ENCODE assay signal across 20 cellular contexts in the genomic region with DNA sequence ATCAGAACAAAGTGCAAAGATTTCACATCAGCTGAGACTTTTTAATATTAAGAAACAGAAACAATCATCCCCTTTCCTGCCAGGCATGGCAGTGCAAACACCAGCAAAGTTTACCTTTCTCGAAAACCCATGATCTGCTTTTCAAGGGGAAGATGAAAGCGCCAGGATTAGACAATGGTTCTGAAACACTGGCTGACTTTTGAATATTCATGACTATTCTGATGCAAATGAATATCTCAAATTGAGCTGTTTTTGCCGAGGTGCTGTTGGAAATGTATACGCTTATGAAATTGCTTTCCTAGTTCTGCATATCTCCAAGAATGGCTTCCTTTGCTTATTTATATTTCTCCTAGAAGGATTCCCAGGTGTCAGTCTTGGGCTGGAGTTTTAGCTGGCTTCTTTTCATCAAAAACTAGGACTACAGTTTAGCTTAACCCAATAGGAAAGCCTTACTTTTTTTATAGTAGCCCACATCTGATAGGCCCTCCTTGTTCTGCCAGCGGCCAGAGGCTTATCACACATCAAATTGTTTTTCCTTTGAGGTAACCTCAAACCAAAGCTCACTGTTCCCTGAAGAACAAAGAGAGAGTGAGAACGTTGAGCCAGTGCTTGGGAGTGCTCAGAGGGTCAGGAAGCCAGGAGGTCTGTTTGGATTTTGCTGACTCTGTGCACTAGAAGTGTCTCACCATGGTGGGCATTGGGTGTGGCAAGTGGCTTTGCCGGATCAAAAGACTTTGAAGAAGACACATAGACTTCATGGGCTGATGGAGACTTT.
A peak's percentile ranks its signal among the peaks of the same experiment; 100 is the strongest.
DNase-seq lines count a peak whose midpoint lies in the region; ATAC-seq and TF ChIP-seq lines count a peak whose summit lies in the region.
"Had no signal": no experiment of that assay in that cellular context is flagged by ENCODE, and none has a peak within 500 bp of the region (broad histone marks: within the 10 kb centered on the region; RNA-seq: fewer than 3 reads in every experiment).

No MANE protein-coding gene starts in this region.

- intact Hi-C loops in left ventricle myocardium inferior (cut with micrococcal nuclease) (no loop called here), heart right ventricle (cut with DNase I) (no loop called here)

- H3K4me1 Mint-ChIP-seq in T-cell, result peaks cover 22 to 28% (median 26%) of the 10 kb centered on the region in 3 donors

- no peaks in the 10 kb centered on the region for H3K27me3 Mint-ChIP-seq in T-cell
- H3K27me3 Mint-ChIP-seq: dendritic cell treated with granulocyte-macrophage colony-stimulating factor and Interleukin-4, amounts not matched to agents 40 ng/mL and 50 ng/mL, for 4 days had no signal

- DNase-seq in left ventricle myocardium inferior (no peak), heart right ventricle (no peak), T-cell (no peak), T1000 (lab: John Stamatoyannopoulos, UW) (no peak), CD1c-positive myeloid dendritic cell (ENCODE audit: extremely low spot score) (no peak), SJCRH30 (no peak)
- DNase-seq: activated CD4-positive, alpha-beta T cell treated with anti-CD3 and anti-CD28 coated beads, Interleukin-2, amount 10 ng/mL, durations not matched to agents 24 days and 14 days; activated T-cell treated with anti-CD3 and anti-CD28 coated beads, Interleukin-2, amount 50 U/mL, for 4 hours; COR-L47; kidney glomerular epithelial cell; MM.1S; NCI-H1417; nucleus accumbens; SHP77; upper lobe of right lung had no signal

- WGBS in heart right ventricle, 2 donors, result 77 to 78% methylated on average over 7 of the region's 7 CpGs

- H3K36me3 Mint-ChIP-seq in T-cell, result no peaks in the 10 kb centered on the region

- peak overlapping the region in 1 of 3 donors; percentile 4 for H3K4me3 Mint-ChIP-seq in T-cell
- H3K4me3 Mint-ChIP-seq: activated CD4-positive, alpha-beta T cell treated with anti-CD3 and anti-CD28 coated beads, Interleukin-2, amount 10 ng/mL, durations not matched to agents 24 days and 14 days; activated T-cell treated with anti-CD3 and anti-CD28 coated beads, Interleukin-2, amount 50 U/mL, for 4 hours; dendritic cell treated with granulocyte-macrophage colony-stimulating factor and Interleukin-4, amounts not matched to agents 40 ng/mL and 50 ng/mL, for 4 days had no signal

- no peaks in the 10 kb centered on the region for H3K9me3 Mint-ChIP-seq in T-cell
- H3K9me3 Mint-ChIP-seq: activated T-cell treated with anti-CD3 and anti-CD28 coated beads, Interleukin-2, amount 50 U/mL, for 4 hours; dendritic cell treated with granulocyte-macrophage colony-stimulating factor and Interleukin-4, amounts not matched to agents 40 ng/mL and 50 ng/mL, for 4 days had no signal

- H3K27me3 ChIP-seq in left ventricle myocardium inferior (ENCODE audit: low read depth), result no peaks in the 10 kb centered on the region
- H3K27me3 ChIP-seq in heart right ventricle, result no peaks in the 10 kb centered on the region
- H3K27me3 ChIP-seq in iPS-20b (ENCODE audit: insufficient read depth, low read length), result no peaks in the 10 kb centered on the region
- H3K27me3 ChIP-seq in SJCRH30, result no peaks in the 10 kb centered on the region
- H3K27me3 ChIP-seq: upper lobe of right lung had no signal

- H3K9me3 ChIP-seq in left ventricle myocardium inferior (replicated peaks), result no peaks in the 10 kb centered on the region
- no peaks in the 10 kb centered on the region for H3K9me3 ChIP-seq in heart right ventricle
- H3K9me3 ChIP-seq in iPS-20b (ENCODE audit: insufficient read depth, low read depth, low read length), result no peaks in the 10 kb centered on the region
- no peaks in the 10 kb centered on the region for H3K9me3 ChIP-seq in SJCRH30 (replicated peaks)
- H3K9me3 ChIP-seq: A549, upper lobe of right lung had no signal

- CTCF ChIA-PET in T-cell (lab: Charles Lee), result interaction anchor here (0.6 to 1.0 kb wide), 3 partner anchors 18 to 408 kb away, joined by 3 to 7 read pairs (median 3); no protein-coding TSS in a partner anchor

- H3K36me3 ChIP-seq in left ventricle myocardium inferior (no peaks in the 10 kb centered on the region), heart right ventricle (no peaks in the 10 kb centered on the region), iPS-20b (ENCODE audit: insufficient read depth, low read depth, low read length) (no peaks in the 10 kb centered on the region), SJCRH30 (no peaks in the 10 kb centered on the region)
- H3K36me3 ChIP-seq: upper lobe of right lung had no signal

- ATAC-seq in heart right ventricle, result no peak
- peak; percentile 31 to 67 (median 51) for ATAC-seq in T-cell (replicated peaks in 1 of 4)
- no peak for ATAC-seq in HG03354 (IDR thresholded peaks at IDR 0.05; ENCODE audit: poor library complexity, severe bottlenecking, unreplicated experiment)
- ATAC-seq: A549; activated T-cell treated with anti-CD3 and anti-CD28 coated beads, Interleukin-2, amount 50 U/mL, for 4 hours; K562; upper lobe of right lung had no signal

- no peak for TF ChIP-seq CTCF in left ventricle myocardium inferior (IDR thresholded peaks at IDR 0.05; ENCODE audit: borderline replicate concordance)
- TF ChIP-seq CTCF in heart right ventricle (IDR thresholded peaks at IDR 0.05), result no peak

- H3K27ac ChIP-seq in left ventricle myocardium inferior (replicated peaks) (peak overlapping the region; percentile 15), heart right ventricle (no peak overlapping the region), iPS-20b (ENCODE audit: low read length) (no peak overlapping the region), SJCRH30 (no peak overlapping the region)
- H3K27ac ChIP-seq: A549, upper lobe of right lung had no signal

- H3K4me1 ChIP-seq in left ventricle myocardium inferior, result peaks cover 27% of the 10 kb centered on the region
- H3K4me1 ChIP-seq in heart right ventricle, result peaks cover 0 to 23% (median 8%) of the 10 kb centered on the region in 9 donors
- H3K4me1 ChIP-seq in iPS-20b (ENCODE audit: insufficient read depth, low read length), result peaks cover 27% of the 10 kb centered on the region
- peaks cover 3% of the 10 kb centered on the region; the same call in 1 of the 2 replicates for H3K4me1 ChIP-seq in SJCRH30
- H3K4me1 ChIP-seq: A549, upper lobe of right lung had no signal

- peak overlapping the region; percentile 38; the same call in 1 of the 2 replicates for H3K9ac ChIP-seq in iPS-20b (ENCODE audit: low read depth, low read length)

- peak overlapping the region; percentile 5 to 37 for H3K27ac Mint-ChIP-seq in T-cell
- H3K27ac Mint-ChIP-seq: activated CD4-positive, alpha-beta T cell treated with anti-CD3 and anti-CD28 coated beads, Interleukin-2, amount 10 ng/mL, durations not matched to agents 24 days and 14 days; dendritic cell treated with granulocyte-macrophage colony-stimulating factor and Interleukin-4, amounts not matched to agents 40 ng/mL and 50 ng/mL, for 4 days had no signal

- no peak overlapping the region for H3K4me3 ChIP-seq in left ventricle myocardium inferior
- no peak overlapping the region for H3K4me3 ChIP-seq in heart right ventricle
- peak overlapping the region; percentile 27; the same call in 1 of the 2 replicates for H3K4me3 ChIP-seq in iPS-20b (ENCODE audit: low read length)
- H3K4me3 ChIP-seq in SJCRH30, result no peak overlapping the region
- H3K4me3 ChIP-seq: A549, K562, upper lobe of right lung had no signal

- POLR2A ChIA-PET in T-cell (lab: Charles Lee), result interaction anchor here in 1 of 2 donors (1.0 kb wide), 1 partner anchor 136 kb away, joined by 8 read pairs; no protein-coding TSS in a partner anchor

Comparison
In these comparisons a context has a peak if more than half of its experiments do, and no peak if none do; other contexts are left out.
1. ATAC-seq: peak in T-cell (4 of 4); none in heart right ventricle (0 of 8) and HG03354 (single experiment).